Comparison of ENCODE assay signal across 34 cellular contexts in the genomic region with DNA sequence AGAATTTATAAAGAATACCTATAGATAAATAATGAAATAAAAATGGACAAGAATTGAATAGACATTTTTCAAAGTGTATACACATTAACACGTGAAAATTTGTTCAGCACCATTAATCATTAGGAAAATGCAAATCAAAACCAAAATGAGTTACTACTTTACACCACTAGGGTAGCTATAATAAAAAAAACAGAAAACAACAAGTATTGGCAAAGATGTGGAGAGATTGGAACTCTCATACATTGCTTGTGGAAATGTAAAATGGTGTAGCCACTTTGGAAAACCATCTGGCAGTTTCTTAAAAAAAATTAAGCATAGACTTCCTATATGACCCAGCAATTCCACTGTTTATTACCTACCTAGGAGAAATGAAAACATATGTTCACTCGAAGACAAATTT.
"Had no signal": no experiment of that assay in that cellular context is flagged by ENCODE, and none has a peak within 500 bp of the region (broad histone marks: within the 10 kb centered on the region; RNA-seq: fewer than 3 reads in every experiment).

No MANE protein-coding gene starts in this region.

- DNase-seq: activated B cell treated with CpG ODN at 0.5 μM for 24 hours; activated CD4-positive, alpha-beta memory T cell treated with anti-CD3 and anti-CD28 coated beads for 36 hours; activated CD4-positive, alpha-beta T cell treated with anti-CD3 and anti-CD28 coated beads for 4 hours; activated CD4-positive, alpha-beta T cell treated with anti-CD3 and anti-CD28 coated beads, Interleukin-2, amount 50 U/mL, for 1 hour; activated CD4-positive, CD25-positive, alpha-beta regulatory T cell treated with anti-CD3 and anti-CD28 coated beads, Interleukin-2, amount 50 U/mL, for 72 hours; activated CD8-positive, alpha-beta memory T cell treated with anti-CD3 and anti-CD28 coated beads, Interleukin-2, amount 50 U/mL, for 4 hours; activated effector memory CD4-positive, alpha-beta T cell treated with Interleukin-2 at 50 U/mL for 16 hours; activated naive CD4-positive, alpha-beta T cell treated with anti-CD3 and anti-CD28 coated beads, Interleukin-2, amount 10 ng/mL, durations not matched to agents 7 days and 5 days; activated T-cell treated with anti-CD3 and anti-CD28 coated beads for 4 hours; activated T-cell treated with anti-CD3 and anti-CD28 coated beads, Interleukin-2, amount 50 U/mL, for 4 hours; amniotic stem cell; aorta; brain microvascular endothelial cell; NCI-H1092 treated with DMSO at 0.1 percent for 48 hours; NCI-H1417; NCI-H146; NCI-H187; NCI-H2029 treated with DMSO at 0.1 percent for 48 hours; NCI-H2107; NCI-H2171; NCI-H510A; NCI-H526; NCI-H748 treated with DMSO at 0.1 percent for 48 hours; NK-92 treated with Interleukin-12 subunit alpha and Interleukin-12 subunit beta, amount 100 ng/mL, for 24 hours; PC-3; Peyer's patch; RPMI8226; SHP77 treated with DMSO at 0.1 percent for 48 hours; SW 1271; T-helper 1 cell; T-helper 2 cell; T-helper 9 cell had no signal

- H3K27ac Mint-ChIP-seq: activated B cell treated with CpG ODN at 0.5 μM for 24 hours; activated CD4-positive, alpha-beta memory T cell treated with anti-CD3 and anti-CD28 coated beads for 36 hours; activated naive CD4-positive, alpha-beta T cell treated with anti-CD3 and anti-CD28 coated beads, Interleukin-2, amount 10 ng/mL, durations not matched to agents 7 days and 5 days; activated naive CD8-positive, alpha-beta T cell had no signal

- H3K27me3 Mint-ChIP-seq: activated naive CD4-positive, alpha-beta T cell treated with anti-CD3 and anti-CD28 coated beads, Interleukin-2, amount 10 ng/mL, durations not matched to agents 7 days and 5 days; central memory CD8-positive, alpha-beta T cell had no signal

- H3K4me3 Mint-ChIP-seq: activated B cell treated with CpG ODN at 0.5 μM for 24 hours; activated CD4-positive, alpha-beta memory T cell treated with anti-CD3 and anti-CD28 coated beads for 36 hours; activated naive CD4-positive, alpha-beta T cell treated with anti-CD3 and anti-CD28 coated beads, Interleukin-2, amount 10 ng/mL, durations not matched to agents 7 days and 5 days; activated naive CD8-positive, alpha-beta T cell; activated T-cell treated with anti-CD3 and anti-CD28 coated beads, Interleukin-2, amount 50 U/mL, for 4 hours; central memory CD8-positive, alpha-beta T cell had no signal

- ATAC-seq: activated T-cell treated with anti-CD3 and anti-CD28 coated beads, Interleukin-2, amount 50 U/mL, for 4 hours; PC-3 had no signal

- H3K4me1 Mint-ChIP-seq: activated B cell treated with CpG ODN at 0.5 μM for 24 hours; activated naive CD4-positive, alpha-beta T cell treated with anti-CD3 and anti-CD28 coated beads, Interleukin-2, amount 10 ng/mL, durations not matched to agents 7 days and 5 days; central memory CD8-positive, alpha-beta T cell had no signal

- H3K36me3 Mint-ChIP-seq: activated CD4-positive, alpha-beta memory T cell treated with anti-CD3 and anti-CD28 coated beads for 36 hours; activated naive CD4-positive, alpha-beta T cell treated with anti-CD3 and anti-CD28 coated beads, Interleukin-2, amount 10 ng/mL, durations not matched to agents 7 days and 5 days; activated naive CD8-positive, alpha-beta T cell had no signal
